In the genomic region with DNA sequence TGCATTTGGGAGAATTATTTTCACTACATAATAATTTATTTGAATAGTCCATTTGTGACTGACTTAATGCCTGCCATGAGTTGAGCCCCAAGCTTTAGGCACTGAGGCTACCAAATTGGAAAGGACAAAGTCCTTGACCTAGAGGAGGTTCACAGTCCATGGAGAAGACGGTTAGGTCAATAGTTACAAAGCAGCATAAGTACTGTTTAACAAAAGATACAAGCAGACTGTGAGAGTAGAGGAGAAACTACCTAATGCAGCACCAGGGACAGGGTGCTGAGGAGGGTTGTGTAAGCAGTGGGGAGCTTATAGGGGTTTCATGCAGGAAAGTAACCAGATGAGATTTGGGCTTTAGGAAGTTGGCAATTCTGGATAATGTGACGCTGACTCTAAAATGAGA, we compare ENCODE assay signal across 1 cellular context.
TF ChIP-seq lines count a peak whose summit lies in the region.

No MANE protein-coding gene starts in this region.

TF ChIP-seq in liver, 16 proteins besides CTCF, POLR2A, EP300 and RAD21 (continued from another document):
- TF ChIP-seq GABPA (IDR thresholded peaks at IDR 0.05 in 1 of 2, conservative IDR thresholded peaks at IDR 0.05 in 1 of 2): no peak
- peak; percentile 79 for TF ChIP-seq HNF4G (IDR thresholded peaks at IDR 0.05)
- peak; percentile 1 for TF ChIP-seq FOXA2 (IDR thresholded peaks at IDR 0.05)
- TF ChIP-seq JUND (IDR thresholded peaks at IDR 0.05): peak in 1 of 2 donors; percentile 59
- TF ChIP-seq YY1 (IDR thresholded peaks at IDR 0.05): no peak
- no peak for TF ChIP-seq NR2F2 (IDR thresholded peaks at IDR 0.05)
- peak; percentile 91 to 97 for TF ChIP-seq HNF4A (conservative IDR thresholded peaks at IDR 0.05)
